8 cellular contexts compared by ENCODE assay signal in the genomic region with DNA sequence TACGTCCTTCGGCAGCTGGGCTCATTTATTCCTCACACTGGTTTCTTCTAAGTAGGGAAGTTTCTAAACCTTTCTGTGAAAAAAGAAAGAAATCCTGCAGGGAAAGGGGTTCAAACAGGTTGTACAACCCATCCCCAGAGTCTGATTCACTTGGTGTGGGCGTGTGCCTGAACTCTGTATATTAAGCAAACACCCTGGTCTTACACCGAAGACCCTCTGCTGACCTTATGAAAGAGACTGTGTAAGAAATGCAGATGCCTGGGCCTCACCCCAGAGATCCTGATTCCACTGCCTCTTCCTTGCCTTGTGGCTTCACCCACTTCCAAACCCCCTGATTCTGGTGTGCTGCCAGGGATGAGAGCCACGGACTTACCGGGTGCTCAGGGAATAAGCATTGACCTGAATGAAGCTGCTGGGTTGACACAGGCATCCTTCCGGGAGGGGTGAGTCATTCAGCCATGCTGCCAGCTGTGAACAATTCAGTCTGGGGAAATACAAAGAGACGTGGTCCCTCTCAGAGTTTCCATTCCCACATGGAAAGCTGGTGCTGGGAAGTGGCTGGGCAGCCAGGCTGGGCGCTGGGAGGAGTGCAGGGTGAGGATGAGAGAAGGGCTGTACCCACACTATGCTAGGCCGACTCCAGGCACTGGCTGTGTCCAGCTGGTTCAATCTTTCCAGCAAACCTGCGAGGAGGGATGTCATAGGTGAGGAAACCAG. TPM values are rescaled to one million over a fixed set of nuclear protein-coding genes. Genes with fewer than 3 reads are reported as not detected.
A peak's percentile ranks its signal among the peaks of the same experiment; 100 is the strongest.
DNase-seq lines count a peak whose midpoint lies in the region; ATAC-seq and TF ChIP-seq lines count a peak whose summit lies in the region.

No MANE protein-coding gene starts in this region.

- H3K4me1 ChIP-seq in uterus: no peaks in the 10 kb centered on the region

- peaks cover 29% of the 10 kb centered on the region for H3K4me1 Mint-ChIP-seq in brain

- peak overlapping the region; percentile 12 to 82 (median 58) for H3K27ac Mint-ChIP-seq in brain

- H3K4me3 ChIP-seq in uterus: no peak overlapping the region

- TF ChIP-seq CTCF in brain (conservative IDR thresholded peaks at IDR 0.05) (no peak), uterus (IDR thresholded peaks at IDR 0.05) (no peak)

- no peak for TF ChIP-seq POLR2A in uterus (IDR thresholded peaks at IDR 0.05)

- no peaks in the 10 kb centered on the region for H3K36me3 Mint-ChIP-seq in brain

- no peaks in the 10 kb centered on the region for H3K27me3 ChIP-seq in uterus

- H3K9me3 Mint-ChIP-seq in brain: peaks cover 0 to 3% (median 0%) of the 10 kb centered on the region in 5 experiments

- H3K36me3 ChIP-seq in uterus: no peaks in the 10 kb centered on the region

- no peak for ATAC-seq in HG03045 (IDR thresholded peaks at IDR 0.05; ENCODE audit: unreplicated experiment)
- no peak for ATAC-seq in HG03354 (IDR thresholded peaks at IDR 0.05; ENCODE audit: poor library complexity, severe bottlenecking, unreplicated experiment)

- H3K9me3 ChIP-seq in uterus: no peaks in the 10 kb centered on the region

- no peak overlapping the region for H3K4me3 Mint-ChIP-seq in brain

- H3K27ac ChIP-seq in uterus: no peak overlapping the region

- DNase-seq in activated effector memory CD4-positive, alpha-beta T cell treated with anti-CD3 and anti-CD28 coated beads, Interleukin-2, amount 50 U/mL, for 16 hours: peak; percentile 39
- DNase-seq in activated effector memory CD4-positive, alpha-beta T cell treated with Interleukin-2 at 50 U/mL for 16 hours: no peak
- peak; percentile 77 for DNase-seq in kidney glomerular epithelial cell (lab: John Stamatoyannopoulos, UW)
- DNase-seq in uterus: peak; percentile 77 to 80
- no peak for DNase-seq in RPMI8226

- intact Hi-C loops in uterus (cut with DNase I; ENCODE audit: low total_unique reads): no loop called here

- peaks cover 5% of the 10 kb centered on the region for H3K27me3 Mint-ChIP-seq in brain

RNA-seq across cellular contexts. Expression of gene ACTN1, which starts 26.5 kb away (rescaled TPM):
- 84.2 TPM for polyA plus RNA-seq in brain (ENCODE audit: insufficient read depth, low read depth, low replicate concordance)
- 100 to 1,000 TPM; 147 to 538 (median 343) TPM for total RNA-seq in uterus

Comparison
In these comparisons a context has a peak if more than half of its experiments do, and no peak if none do; other contexts are left out.
1. DNase-seq: peak in activated effector memory CD4-positive, alpha-beta T cell treated with anti-CD3 and anti-CD28 coated beads, Interleukin-2, amount 50 U/mL, for 16 hours (single experiment), kidney glomerular epithelial cell (single experiment) and uterus (2 of 2); none in activated effector memory CD4-positive, alpha-beta T cell treated with Interleukin-2 at 50 U/mL for 16 hours (single experiment) and RPMI8226 (single experiment).